2 cellular contexts compared by ENCODE assay signal in the genomic region with DNA sequence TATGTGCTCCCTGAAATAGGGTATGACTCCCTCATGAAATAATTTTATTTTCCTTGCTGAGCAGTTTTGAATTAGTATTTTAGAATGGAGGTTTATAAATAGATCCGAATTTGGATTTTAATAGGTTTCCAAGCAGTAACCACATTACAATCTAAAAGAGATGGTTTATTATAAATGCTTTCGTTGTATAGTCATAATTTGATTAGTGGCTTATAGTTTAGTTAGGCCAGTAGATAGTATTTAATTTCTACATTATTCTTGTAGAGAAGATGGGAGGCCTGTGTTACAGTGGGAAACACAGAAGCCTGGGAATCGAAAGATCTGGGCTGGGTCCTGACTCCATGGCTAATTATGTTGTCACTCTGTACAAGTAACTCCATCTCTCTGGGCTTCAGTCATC.
TF ChIP-seq lines count a peak whose summit lies in the region.

No MANE protein-coding gene starts in this region.

TF ChIP-seq in GM23338, 12 proteins besides CTCF, POLR2A, EP300 and RAD21:
- TF ChIP-seq EZH2phosphoT487 (IDR thresholded peaks at IDR 0.05; ENCODE audit: unreplicated experiment) (no peak), STAT1 (IDR thresholded peaks at IDR 0.05; ENCODE audit: unreplicated experiment) (no peak)

TF ChIP-seq in GM12878, 131 proteins besides CTCF, POLR2A, EP300 and RAD21:
- TF ChIP-seq RUNX3 (IDR thresholded peaks at IDR 0.05; ENCODE audit: low read length) (no peak), ETV6 (conservative IDR thresholded peaks at IDR 0.05 in 1 of 2, IDR thresholded peaks at IDR 0.05 in 1 of 2; ENCODE audit: borderline replicate concordance in 1 of 2, low read depth in 1 of 2) (no peak), SMAD5 (IDR thresholded peaks at IDR 0.05; ENCODE audit: low read depth) (no peak), CEBPB (IDR thresholded peaks at IDR 0.05; ENCODE audit: borderline replicate concordance in 1 of 2, low read depth in 2 of 2, low read length in 2 of 2) (no peak), HDGF (IDR thresholded peaks at IDR 0.05) (no peak), TARDBP (IDR thresholded peaks at IDR 0.05; ENCODE audit: borderline replicate concordance) (no peak), JUNB (IDR thresholded peaks at IDR 0.05) (no peak), ZNF274 (IDR thresholded peaks at IDR 0.05; ENCODE audit: insufficient read depth, insufficient read length) (no peak)
- TF ChIP-seq, protein P1, sequence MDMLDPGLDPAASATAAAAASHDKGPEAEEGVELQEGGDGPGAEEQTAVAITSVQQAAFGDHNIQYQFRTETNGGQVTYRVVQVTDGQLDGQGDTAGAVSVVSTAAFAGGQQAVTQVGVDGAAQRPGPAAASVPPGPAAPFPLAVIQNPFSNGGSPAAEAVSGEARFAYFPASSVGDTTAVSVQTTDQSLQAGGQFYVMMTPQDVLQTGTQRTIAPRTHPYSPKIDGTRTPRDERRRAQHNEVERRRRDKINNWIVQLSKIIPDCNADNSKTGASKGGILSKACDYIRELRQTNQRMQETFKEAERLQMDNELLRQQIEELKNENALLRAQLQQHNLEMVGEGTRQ (IDR thresholded peaks at IDR 0.05; ENCODE audit: borderline replicate concordance, low read depth, low read length), result no peak
- TF ChIP-seq, protein P2, sequence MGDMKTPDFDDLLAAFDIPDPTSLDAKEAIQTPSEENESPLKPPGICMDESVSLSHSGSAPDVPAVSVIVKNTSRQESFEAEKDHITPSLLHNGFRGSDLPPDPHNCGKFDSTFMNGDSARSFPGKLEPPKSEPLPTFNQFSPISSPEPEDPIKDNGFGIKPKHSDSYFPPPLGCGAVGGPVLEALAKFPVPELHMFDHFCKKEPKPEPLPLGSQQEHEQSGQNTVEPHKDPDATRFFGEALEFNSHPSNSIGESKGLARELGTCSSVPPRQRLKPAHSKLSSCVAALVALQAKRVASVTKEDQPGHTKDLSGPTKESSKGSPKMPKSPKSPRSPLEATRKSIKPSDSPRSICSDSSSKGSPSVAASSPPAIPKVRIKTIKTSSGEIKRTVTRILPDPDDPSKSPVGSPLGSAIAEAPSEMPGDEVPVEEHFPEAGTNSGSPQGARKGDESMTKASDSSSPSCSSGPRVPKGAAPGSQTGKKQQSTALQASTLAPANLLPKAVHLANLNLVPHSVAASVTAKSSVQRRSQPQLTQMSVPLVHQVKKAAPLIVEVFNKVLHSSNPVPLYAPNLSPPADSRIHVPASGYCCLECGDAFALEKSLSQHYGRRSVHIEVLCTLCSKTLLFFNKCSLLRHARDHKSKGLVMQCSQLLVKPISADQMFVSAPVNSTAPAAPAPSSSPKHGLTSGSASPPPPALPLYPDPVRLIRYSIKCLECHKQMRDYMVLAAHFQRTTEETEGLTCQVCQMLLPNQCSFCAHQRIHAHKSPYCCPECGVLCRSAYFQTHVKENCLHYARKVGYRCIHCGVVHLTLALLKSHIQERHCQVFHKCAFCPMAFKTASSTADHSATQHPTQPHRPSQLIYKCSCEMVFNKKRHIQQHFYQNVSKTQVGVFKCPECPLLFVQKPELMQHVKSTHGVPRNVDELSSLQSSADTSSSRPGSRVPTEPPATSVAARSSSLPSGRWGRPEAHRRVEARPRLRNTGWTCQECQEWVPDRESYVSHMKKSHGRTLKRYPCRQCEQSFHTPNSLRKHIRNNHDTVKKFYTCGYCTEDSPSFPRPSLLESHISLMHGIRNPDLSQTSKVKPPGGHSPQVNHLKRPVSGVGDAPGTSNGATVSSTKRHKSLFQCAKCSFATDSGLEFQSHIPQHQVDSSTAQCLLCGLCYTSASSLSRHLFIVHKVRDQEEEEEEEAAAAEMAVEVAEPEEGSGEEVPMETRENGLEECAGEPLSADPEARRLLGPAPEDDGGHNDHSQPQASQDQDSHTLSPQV (IDR thresholded peaks at IDR 0.05), result no peak
- TF ChIP-seq, protein P3, sequence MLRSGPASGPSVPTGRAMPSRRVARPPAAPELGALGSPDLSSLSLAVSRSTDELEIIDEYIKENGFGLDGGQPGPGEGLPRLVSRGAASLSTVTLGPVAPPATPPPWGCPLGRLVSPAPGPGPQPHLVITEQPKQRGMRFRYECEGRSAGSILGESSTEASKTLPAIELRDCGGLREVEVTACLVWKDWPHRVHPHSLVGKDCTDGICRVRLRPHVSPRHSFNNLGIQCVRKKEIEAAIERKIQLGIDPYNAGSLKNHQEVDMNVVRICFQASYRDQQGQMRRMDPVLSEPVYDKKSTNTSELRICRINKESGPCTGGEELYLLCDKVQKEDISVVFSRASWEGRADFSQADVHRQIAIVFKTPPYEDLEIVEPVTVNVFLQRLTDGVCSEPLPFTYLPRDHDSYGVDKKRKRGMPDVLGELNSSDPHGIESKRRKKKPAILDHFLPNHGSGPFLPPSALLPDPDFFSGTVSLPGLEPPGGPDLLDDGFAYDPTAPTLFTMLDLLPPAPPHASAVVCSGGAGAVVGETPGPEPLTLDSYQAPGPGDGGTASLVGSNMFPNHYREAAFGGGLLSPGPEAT (IDR thresholded peaks at IDR 0.05; ENCODE audit: low read depth), result no peak
- TF ChIP-seq, protein P4, sequence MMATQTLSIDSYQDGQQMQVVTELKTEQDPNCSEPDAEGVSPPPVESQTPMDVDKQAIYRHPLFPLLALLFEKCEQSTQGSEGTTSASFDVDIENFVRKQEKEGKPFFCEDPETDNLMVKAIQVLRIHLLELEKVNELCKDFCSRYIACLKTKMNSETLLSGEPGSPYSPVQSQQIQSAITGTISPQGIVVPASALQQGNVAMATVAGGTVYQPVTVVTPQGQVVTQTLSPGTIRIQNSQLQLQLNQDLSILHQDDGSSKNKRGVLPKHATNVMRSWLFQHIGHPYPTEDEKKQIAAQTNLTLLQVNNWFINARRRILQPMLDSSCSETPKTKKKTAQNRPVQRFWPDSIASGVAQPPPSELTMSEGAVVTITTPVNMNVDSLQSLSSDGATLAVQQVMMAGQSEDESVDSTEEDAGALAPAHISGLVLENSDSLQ (IDR thresholded peaks at IDR 0.05), result no peak
